7 cellular contexts compared by ENCODE assay signal in genomic region chr17:45135192-45135977, GRCh38.
DNase-seq lines count a peak whose midpoint lies in the region; ATAC-seq, FAIRE-seq and TF ChIP-seq lines count a peak whose summit lies in the region.

Gene ACBD4 (plus strand): TSS chr17:45135687. CDS start chr17:45136145, 458 bp downstream.

- peak within 1 kb of the TSS; percentile 58 for H3K4me3 ChIP-seq in astrocyte of the spinal cord (ENCODE audit: low read depth, low read length)
- H3K4me3 ChIP-seq in retinal pigment epithelial cell (ENCODE audit: low read length): peak within 1 kb of the TSS; percentile 71

- peak; percentile 100 for FAIRE-seq in GM18507 (lab: Jason Lieb, UNC)

- ATAC-seq in HG02981 (IDR thresholded peaks at IDR 0.05; ENCODE audit: unreplicated experiment): peak; percentile 78

- TF ChIP-seq CTCF in astrocyte of the spinal cord (IDR thresholded peaks at IDR 0.05; ENCODE audit: low read depth, low read length) (peak; percentile 100), retinal pigment epithelial cell (conservative IDR thresholded peaks at IDR 0.05; ENCODE audit: low read depth, low read length) (peak; percentile 100)

- peak; percentile 88 for DNase-seq in GM18507 (ENCODE audit: extremely low spot score, insufficient read length, low read depth)
- peak; percentile 69 for DNase-seq in NCI-H2029 treated with DMSO at 0.1 percent for 48 hours (lab: John Stamatoyannopoulos, UW)
- peak; percentile 97 for DNase-seq in T1000 (lab: John Stamatoyannopoulos, UW)
- DNase-seq in astrocyte of the spinal cord (ENCODE audit: low read depth, low spot score): peak; percentile 97
- DNase-seq in hippocampal formation (lab: John Stamatoyannopoulos, UW): peak; percentile 91 to 96
- peak; percentile 89 for DNase-seq in retinal pigment epithelial cell (ENCODE audit: low read depth)

- in situ Hi-C loops in astrocyte of the spinal cord (cut with HindIII; ENCODE audit: low sequenced_read_pairs): no loop called here

Comparison
In these comparisons a context has a peak if more than half of its experiments do, and no peak if none do; other contexts are left out.
1. Peak in every context shown above with its lines: DNase-seq, ATAC-seq and H3K4me3 ChIP-seq.